In genomic region chr14:81392052-81392451, GRCh38 we compare ENCODE assay signal across 14 cellular contexts. TPM values are rescaled to one million over a fixed set of nuclear protein-coding genes. Genes with fewer than 3 reads are reported as not detected.
DNase-seq lines count a peak whose midpoint lies in the region; ATAC-seq, FAIRE-seq and TF ChIP-seq lines count a peak whose summit lies in the region.
"Had no signal": no experiment of that assay in that cellular context is flagged by ENCODE, and none has a peak within 500 bp of the region (broad histone marks: within the 10 kb centered on the region; RNA-seq: fewer than 3 reads in every experiment).

No MANE protein-coding gene starts in this region.

- DNase-seq in SK-N-MC (ENCODE audit: low read depth, low spot score) (no peak), esophagus squamous epithelium (lab: John Stamatoyannopoulos, UW) (no peak), HepG2 (ENCODE audit: low spot score) (no peak), dorsolateral prefrontal cortex (no peak), GM19239 (ENCODE audit: insufficient read length, low spot score) (no peak), NCI-H2227 treated with DMSO at 0.1 percent for 48 hours (lab: John Stamatoyannopoulos, UW) (no peak)
- DNase-seq: C1 segment of cervical spinal cord; CD4-positive, alpha-beta memory T cell; DMS79 had no signal

- 80 to 83% methylated on average over 5 of the region's 5 CpGs for WGBS in esophagus squamous epithelium, 2 donors
- WGBS in HepG2 (ENCODE audit: low lambda C conversion rate), result 95% methylated on average over 5 of the region's 5 CpGs

- ATAC-seq in HepG2 (no peak), GM19452 (IDR thresholded peaks at IDR 0.05; ENCODE audit: unreplicated experiment) (no peak)
- ATAC-seq: GM12878 had no signal

- H3K4me2 ChIP-seq in KMS-11 (peak overlapping the region; percentile 62), HepG2 (ENCODE audit: low read depth, low read length) (no peak overlapping the region)

- H3K4me1 ChIP-seq in KMS-11 (ENCODE audit: low read depth, poor library complexity, severe bottlenecking), result peaks cover 92% of the 10 kb centered on the region
- peaks cover 7 to 63% (median 18%) of the 10 kb centered on the region in 3 donors for H3K4me1 ChIP-seq in esophagus squamous epithelium
- H3K4me1 ChIP-seq in HepG2 (ENCODE audit: insufficient read depth, low read length), result no peaks in the 10 kb centered on the region

- BruUV-seq in HepG2 (replicated peaks; lab: Mats Ljungman, UMichigan), result no TSS peak

- TF ChIP-seq CTCF in KMS-11 (conservative IDR thresholded peaks at IDR 0.05; ENCODE audit: low read depth, low read length) (no peak), esophagus squamous epithelium (IDR thresholded peaks at IDR 0.05) (no peak), HepG2 (CRISPR knock-in tag; IDR thresholded peaks at IDR 0.05) (no peak), dorsolateral prefrontal cortex (IDR thresholded peaks at IDR 0.05 in 54 of 56, conservative IDR thresholded peaks at IDR 0.05 in 2 of 56; ENCODE audit: low read depth in 1 of 56, partially characterized antibody in 56 of 56) (no peak)

- POLR2A ChIA-PET in HepG2 (lab: Yijun Ruan, JAX), result no interaction called here

- H3K79me2 ChIP-seq in KMS-11 (ENCODE audit: insufficient read depth, low read depth) (peaks cover 52% of the 10 kb centered on the region), HepG2 (ENCODE audit: insufficient read depth, low read length) (no peaks in the 10 kb centered on the region)

- H3K9me3 ChIP-seq in SK-N-MC (ENCODE audit: low read depth, low read length), result no peaks in the 10 kb centered on the region; the same call in 1 of the 2 replicates
- H3K9me3 ChIP-seq in esophagus squamous epithelium, result no peaks in the 10 kb centered on the region
- no peaks in the 10 kb centered on the region for H3K9me3 ChIP-seq in HepG2 (ENCODE audit: low read length)

- intact Hi-C loops in esophagus squamous epithelium (cut with DNase I) (no loop called here), HepG2 (cut with micrococcal nuclease; ENCODE audit: unreplicated experiment) (no loop called here), dorsolateral prefrontal cortex (cut with DNase I) (loop anchor here in 1 of 2 donors (5.0 kb wide), 1 partner anchor 60 kb away; no protein-coding TSS in a partner anchor)

- no peak overlapping the region for H3K4me3 ChIP-seq in KMS-11 (IDR thresholded peaks at IDR 0.05; ENCODE audit: insufficient read depth, low read depth, low read length)
- H3K4me3 ChIP-seq in SK-N-MC, result no peak overlapping the region
- no peak overlapping the region for H3K4me3 ChIP-seq in esophagus squamous epithelium
- no peak overlapping the region for H3K4me3 ChIP-seq in HepG2 (replicated peaks in 1 of 3; ENCODE audit: insufficient read depth in 1 of 3, low read depth in 2 of 3, low read length in 3 of 3)
- H3K4me3 ChIP-seq in dorsolateral prefrontal cortex, result no peak overlapping the region
- H3K4me3 ChIP-seq: GM12878 had no signal

- H3K36me3 ChIP-seq in KMS-11 (ENCODE audit: insufficient read depth), result peaks cover 12% of the 10 kb centered on the region; the same call in 1 of the 2 replicates
- H3K36me3 ChIP-seq in SK-N-MC (ENCODE audit: insufficient read depth, low read length), result peaks cover 4% of the 10 kb centered on the region; the same call in 1 of the 2 replicates
- peaks cover 0 to 4% (median 0%) of the 10 kb centered on the region in 3 donors for H3K36me3 ChIP-seq in esophagus squamous epithelium
- peaks cover 0 to 11% of the 10 kb centered on the region in 2 experiments; a peak in 1 of 5 replicates for H3K36me3 ChIP-seq in HepG2 (replicated peaks in 1 of 2; ENCODE audit: control insufficient read depth in 1 of 2, insufficient read depth in 2 of 2, low read length in 2 of 2)

- H3K9ac ChIP-seq in KMS-11 (peak overlapping the region; percentile 12; the same call in 1 of the 2 replicates), SK-N-MC (ENCODE audit: insufficient read length) (no peak overlapping the region), HepG2 (ENCODE audit: insufficient read depth, low read depth, low read length) (no peak overlapping the region)

- H3K27ac ChIP-seq in KMS-11, result peak overlapping the region; percentile 83
- H3K27ac ChIP-seq in SK-N-MC, result peak overlapping the region; percentile 94
- H3K27ac ChIP-seq in esophagus squamous epithelium, result peak overlapping the region in 3 of 4 donors; percentile 3 to 84 (median 78)
- H3K27ac ChIP-seq in HepG2 (ENCODE audit: extremely low read length, insufficient read depth, low read length), result no peak overlapping the region
- H3K27ac ChIP-seq in dorsolateral prefrontal cortex, result no peak overlapping the region
- H3K27ac ChIP-seq: HL-60 had no signal

- TF ChIP-seq EP300 in HepG2 (IDR thresholded peaks at IDR 0.05; ENCODE audit: low read depth in 2 of 2, low read length in 2 of 2), result no peak
- no peak for TF ChIP-seq EP300 in HepG2 (CRISPR knock-in tag; IDR thresholded peaks at IDR 0.05; ENCODE audit: borderline replicate concordance)

- H2AFZ ChIP-seq in KMS-11 (ENCODE audit: low read depth) (no peak overlapping the region), HepG2 (ENCODE audit: low read length) (no peak overlapping the region)

- CTCF ChIA-PET in HepG2 (lab: Yijun Ruan, JAX; ENCODE audit: low intra/inter-chr PET ratio, low total read pairs), result no interaction called here

- in situ Hi-C loops in HepG2 (cut with HindIII; ENCODE audit: extremely low pct_ligation_motif_present, low pct_unique_long_range_greater_than_20kb), result no loop called here

- H3K27me3 ChIP-seq in KMS-11 (ENCODE audit: insufficient read depth, low read depth), result no peaks in the 10 kb centered on the region
- H3K27me3 ChIP-seq in esophagus squamous epithelium, result no peaks in the 10 kb centered on the region
- H3K27me3 ChIP-seq in HepG2 (ENCODE audit: control insufficient read depth in 1 of 2, insufficient read depth in 2 of 2, low read length in 2 of 2), result no peaks in the 10 kb centered on the region
- no peaks in the 10 kb centered on the region for H3K27me3 ChIP-seq in dorsolateral prefrontal cortex

- no peak for TF ChIP-seq RAD21 in HepG2 (CRISPR knock-in tag; IDR thresholded peaks at IDR 0.05)

- no peak for FAIRE-seq in HepG2 (lab: Jason Lieb, UNC)
- no peak for FAIRE-seq in GM19239 (lab: Jason Lieb, UNC)
- FAIRE-seq: GM12878 had no signal

- TF ChIP-seq POLR2A in esophagus squamous epithelium (IDR thresholded peaks at IDR 0.05), result no peak
- TF ChIP-seq POLR2A in HepG2 (IDR thresholded peaks at IDR 0.05; ENCODE audit: insufficient read depth in 1 of 2, low read depth in 2 of 2, low read length in 2 of 2), result no peak

- H4K20me1 ChIP-seq in KMS-11 (ENCODE audit: insufficient read depth), result no peaks in the 10 kb centered on the region
- H4K20me1 ChIP-seq in HepG2 (ENCODE audit: insufficient read depth, low read length), result no peaks in the 10 kb centered on the region

TF ChIP-seq in HepG2, 621 proteins besides CTCF, POLR2A, EP300 and RAD21 (continues in another document):
- TF ChIP-seq ZNF670 (CRISPR knock-in tag; IDR thresholded peaks at IDR 0.05; ENCODE audit: borderline replicate concordance), result no peak

RNA-seq across cellular contexts. Expression of gene STON2, which starts 8.1 kb away (rescaled TPM):
- total RNA-seq in esophagus squamous epithelium (10 to 100 TPM; 58.7 to 71.6 (median 67.1) TPM), HepG2 (2016; rRNA removed; fragmentation: Illumina TruSeq; extraction: Trizol) (11.0 and 13.8 TPM in 2 replicates), dorsolateral prefrontal cortex (100 to 1,000 TPM in 73 of 120 experiments, 10 to 100 TPM in 47; 50.5 to 280 (median 107) TPM)
- 1.8 and 2.0 TPM in 2 replicates for total RNA-seq in HepG2 (2016; cell fraction: cytosol; rRNA removed; fragmentation: Illumina TruSeq; extraction: Trizol; ENCODE audit: low read depth)
- 10.5 and 13.2 TPM in 2 replicates for total RNA-seq in HepG2 (2016; cell fraction: insoluble cytoplasmic fraction; rRNA removed; fragmentation: Illumina TruSeq; extraction: Trizol)
- total RNA-seq in HepG2 (2016; cell fraction: membrane; rRNA removed; fragmentation: Illumina TruSeq; extraction: Trizol), result 3.1 and 3.8 TPM in 2 replicates
- total RNA-seq in HepG2 (2016; cell fraction: nucleus; rRNA removed; fragmentation: Illumina TruSeq; extraction: Trizol), result 12.7 and 16.5 TPM in 2 replicates
- 2.1 and 2.4 TPM in 2 replicates for polyA plus RNA-seq in HepG2 (2011; rRNA removed)
- 0.71 and 1.6 TPM in 2 replicates for polyA plus RNA-seq in HepG2 (2011; cell fraction: cytosol; rRNA removed)
- polyA plus RNA-seq in HepG2 (2011; cell fraction: nucleus; rRNA removed), result 2.0 and 3.8 TPM in 2 replicates
- 1.3 and 1.6 TPM in 2 replicates for polyA plus RNA-seq in HepG2 (2012)
- 0.23 and 0.43 TPM in 2 replicates for polyA plus RNA-seq in HepG2 (2016; cell fraction: cytosol; fragmentation: Illumina TruSeq; extraction: Trizol; ENCODE audit: low read depth)
- polyA plus RNA-seq in HepG2 (2016; cell fraction: insoluble cytoplasmic fraction; fragmentation: Illumina TruSeq; extraction: Trizol; ENCODE audit: low read depth), result 2.4 TPM in 2 replicates
- 0.57 and 0.77 TPM in 2 replicates for polyA plus RNA-seq in HepG2 (2016; cell fraction: membrane; fragmentation: Illumina TruSeq; extraction: Trizol; ENCODE audit: low read depth)
- polyA plus RNA-seq in HepG2 (2016; cell fraction: nucleus; fragmentation: Illumina TruSeq; extraction: Trizol; ENCODE audit: insufficient read depth, low read depth), result 2.7 and 4.2 TPM in 2 replicates
- polyA minus RNA-seq in HepG2 (2011; rRNA and poly(A)+ RNA removed; ENCODE audit: low replicate concordance), result 15.1 and 91.4 TPM in 2 replicates
- polyA minus RNA-seq in HepG2 (2011; cell fraction: cytosol; rRNA and poly(A)+ RNA removed), result 6.2 and 6.7 TPM in 2 replicates
- 14.8 and 17.2 TPM in 2 replicates for polyA minus RNA-seq in HepG2 (2011; cell fraction: nucleus; rRNA and poly(A)+ RNA removed)
- total RNA-seq: B cell; CD4-positive, alpha-beta memory T cell had no signal
- polyA plus RNA-seq: CD4-positive, alpha-beta memory T cell had no signal

Comparison
In these comparisons a context has a peak if more than half of its experiments do, and no peak if none do; other contexts are left out.
1. H3K27ac ChIP-seq: peak in KMS-11 (single experiment), SK-N-MC (single experiment) and esophagus squamous epithelium (3 of 4); none in HepG2 (single experiment) and dorsolateral prefrontal cortex (0 of 59).